Comparison of ENCODE assay signal across 1 cellular context in the genomic region with DNA sequence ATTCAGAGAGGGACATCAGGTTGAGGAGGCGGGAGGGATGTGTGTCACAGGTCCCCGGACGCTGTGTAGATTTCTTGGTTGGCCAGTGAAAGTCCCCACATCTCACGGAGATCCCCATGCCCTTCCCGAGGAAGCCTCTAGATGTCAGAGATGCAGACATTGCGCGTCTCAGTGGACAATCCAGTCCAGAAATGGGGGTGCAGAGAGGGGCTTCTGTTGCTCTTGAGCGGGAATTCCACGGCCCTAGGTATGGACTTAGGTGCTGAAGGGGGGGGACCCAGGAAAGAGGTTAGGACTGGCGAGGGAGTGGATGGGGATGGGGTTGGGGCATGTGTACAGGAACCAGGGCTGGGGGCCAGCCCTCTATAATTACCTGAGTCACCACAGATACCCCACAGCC.
TF ChIP-seq lines count a peak whose summit lies in the region.

No MANE protein-coding gene starts in this region.

TF ChIP-seq in SK-N-SH, 30 proteins besides CTCF, POLR2A, EP300 and RAD21 (continued from another document):
- TF ChIP-seq GABPA (IDR thresholded peaks at IDR 0.05; ENCODE audit: low read depth) (no peak), FOXM1 (IDR thresholded peaks at IDR 0.05; ENCODE audit: low read depth) (no peak), RFX5 (IDR thresholded peaks at IDR 0.05; ENCODE audit: low read length) (no peak), MEF2A (IDR thresholded peaks at IDR 0.05; ENCODE audit: borderline replicate concordance, low read depth) (no peak)
